In genomic region chr5:54212331-54212730, GRCh38 we compare ENCODE assay signal across 18 cellular contexts.
DNase-seq lines count a peak whose midpoint lies in the region; ATAC-seq and TF ChIP-seq lines count a peak whose summit lies in the region.
"Had no signal": no experiment of that assay in that cellular context is flagged by ENCODE, and none has a peak within 500 bp of the region (broad histone marks: within the 10 kb centered on the region; RNA-seq: fewer than 3 reads in every experiment).

No MANE protein-coding gene starts in this region.

- H3K36me3 ChIP-seq in HEK293 (ENCODE audit: control insufficient read depth in 2 of 2, insufficient read depth in 1 of 2, low read length in 2 of 2) (no peaks in the 10 kb centered on the region), Caco-2 (ENCODE audit: control insufficient read depth, insufficient read depth, low read length) (no peaks in the 10 kb centered on the region), transverse colon (no peaks in the 10 kb centered on the region)
- H3K36me3 ChIP-seq: BE2C had no signal

- peak; percentile 20 for DNase-seq in COLO829 (ENCODE audit: low spot score)
- peak; percentile 58 for DNase-seq in SK-MEL-5 (ENCODE audit: low read depth, low spot score)
- DNase-seq in islet precursor cell, result peak; percentile 88
- DNase-seq in Caco-2, result no peak
- no peak for DNase-seq in transverse colon
- DNase-seq in NCI-H2227 treated with DMSO at 0.1 percent for 48 hours (lab: John Stamatoyannopoulos, UW), result no peak
- DNase-seq in sciatic nerve (ENCODE audit: low spot score), result no peak
- DNase-seq: 8988T; BE2C; CD4-positive, alpha-beta T cell; DMS79; HCEC 1CT; MV-4-11; NCI-H2029; NCI-H2171; RPMI8226; T-helper 2 cell had no signal

- no peak overlapping the region for H3K4me3 Mint-ChIP-seq in Caco-2 (ENCODE audit: unreplicated experiment)
- H3K4me3 Mint-ChIP-seq: CD4-positive, alpha-beta T cell had no signal

- no peak overlapping the region for H3K4me3 ChIP-seq in HEK293 (ENCODE audit: low read depth, low read length)
- no peak overlapping the region for H3K4me3 ChIP-seq in Caco-2 (ENCODE audit: low read depth, low read length)
- H3K4me3 ChIP-seq in transverse colon, result no peak overlapping the region

- peaks cover 8% of the 10 kb centered on the region for H3K36me3 Mint-ChIP-seq in Caco-2 (ENCODE audit: insufficient read depth, unreplicated experiment)

- H3K27ac ChIP-seq in HEK293 (ENCODE audit: extremely low read depth, low read depth, low read length) (no peak overlapping the region), transverse colon (no peak overlapping the region)

- no TSS peak for BruUV-seq in Caco-2 (replicated peaks; lab: Mats Ljungman, UMichigan)

- no peaks in the 10 kb centered on the region for H3K27me3 ChIP-seq in Caco-2 (replicated peaks; ENCODE audit: control insufficient read depth, insufficient read depth, low read length)
- H3K27me3 ChIP-seq in transverse colon, result no peaks in the 10 kb centered on the region

- in situ Hi-C loops in SK-MEL-5 (cut with HindIII; ENCODE audit: low pct_unique_long_range_greater_than_20kb, low sequenced_read_pairs) (no loop called here), transverse colon (cut with MboI; ENCODE audit: low pct_ligation_motif_present in 1 of 4, low pct_unique_long_range_greater_than_20kb in 1 of 4, low sequenced_read_pairs in 3 of 4) (loop anchor here in 1 of 4 donors (25.0 kb wide), 1 partner anchor 750 kb away; no protein-coding TSS in a partner anchor)

- intact Hi-C loops in Caco-2 (cut with micrococcal nuclease; ENCODE audit: unreplicated experiment), result loop anchor here (10.0 kb wide), 1 partner anchor 118 kb away; no protein-coding TSS in a partner anchor
- intact Hi-C loops in transverse colon (cut with DNase I; ENCODE audit: low total_unique reads), result no loop called here
- intact Hi-C loops in sciatic nerve (cut with DNase I), result loop anchor here (10.0 kb wide), 1 partner anchor 788 kb away; no protein-coding TSS in a partner anchor

- WGBS in transverse colon (ENCODE audit: low coverage in 1 of 2), 2 donors, result 80 to 100% methylated on average over 1 of the region's 1 CpG

- no peak for TF ChIP-seq EP300 in transverse colon (IDR thresholded peaks at IDR 0.05; ENCODE audit: low read depth)

- CTCF ChIA-PET in HEK293 (lab: Yijun Ruan, JAX), result interaction anchor here (0.6 to 1.7 kb wide), 3 partner anchors 16 to 950 kb away, joined by 3 to 9 read pairs (median 5); no protein-coding TSS in a partner anchor
- CTCF ChIA-PET in Caco-2 (lab: Charles Lee), result no interaction called here

- POLR2A ChIA-PET in HEK293 (lab: Yijun Ruan, JAX), result no interaction called here
- POLR2A ChIA-PET in Caco-2 (lab: Charles Lee), result no interaction called here

- TF ChIP-seq POLR2A in transverse colon (IDR thresholded peaks at IDR 0.05), result no peak

- TF ChIP-seq CTCF in HEK293 (tag by site-specific recombination; IDR thresholded peaks at IDR 0.05) (no peak), Caco-2 (IDR thresholded peaks at IDR 0.05; ENCODE audit: insufficient read depth in 1 of 2, low read depth in 1 of 2, low read length in 1 of 2, severe bottlenecking in 1 of 2, unreplicated experiment in 1 of 2) (no peak), transverse colon (IDR thresholded peaks at IDR 0.05) (no peak)

- H3K4me1 ChIP-seq in HEK293 (ENCODE audit: control insufficient read depth, insufficient read depth, low read length) (peaks cover 8% of the 10 kb centered on the region), Caco-2 (peaks cover 1% of the 10 kb centered on the region; the same call in 1 of the 2 replicates), transverse colon (no peaks in the 10 kb centered on the region)
- H3K4me1 ChIP-seq: BE2C had no signal

- H3K9me3 Mint-ChIP-seq in Caco-2 (ENCODE audit: unreplicated experiment), result no peaks in the 10 kb centered on the region
- H3K9me3 Mint-ChIP-seq: CD4-positive, alpha-beta T cell had no signal

- ATAC-seq in sciatic nerve, result no peak

- peaks cover 24% of the 10 kb centered on the region for H3K4me1 Mint-ChIP-seq in Caco-2 (ENCODE audit: low read depth, unreplicated experiment)

- no peaks in the 10 kb centered on the region for H3K9me3 ChIP-seq in HEK293 (ENCODE audit: control insufficient read depth, insufficient read depth, low read depth, low read length)
- no peaks in the 10 kb centered on the region for H3K9me3 ChIP-seq in Caco-2
- H3K9me3 ChIP-seq in transverse colon, result no peaks in the 10 kb centered on the region
- H3K9me3 ChIP-seq: BE2C had no signal

- H3K27me3 Mint-ChIP-seq in Caco-2 (ENCODE audit: insufficient read depth, unreplicated experiment), result no peaks in the 10 kb centered on the region
- H3K27me3 Mint-ChIP-seq: CD4-positive, alpha-beta T cell had no signal

- no peak overlapping the region for H3K27ac Mint-ChIP-seq in Caco-2 (ENCODE audit: unreplicated experiment)
- H3K27ac Mint-ChIP-seq: CD4-positive, alpha-beta T cell had no signal

TF ChIP-seq in HEK293, 187 proteins besides CTCF, POLR2A, EP300 and RAD21:
- TF ChIP-seq PRDM1 (tag by site-specific recombination; IDR thresholded peaks at IDR 0.05), result peak; percentile 74
- TF ChIP-seq ZNF280C (tag by site-specific recombination; IDR thresholded peaks at IDR 0.05), result no peak
- TF ChIP-seq ZNF580 (tag by site-specific recombination; IDR thresholded peaks at IDR 0.05), result no peak
- no peak for TF ChIP-seq ZNF626 (tag by site-specific recombination; IDR thresholded peaks at IDR 0.05)
- TF ChIP-seq PRDM6 (tag by site-specific recombination; IDR thresholded peaks at IDR 0.05), result peak; percentile 51
- no peak for TF ChIP-seq ZNF677 (tag by site-specific recombination; IDR thresholded peaks at IDR 0.05)

Comparison
In these comparisons a context has a peak if more than half of its experiments do, and no peak if none do; other contexts are left out.
1. DNase-seq: peak in COLO829 (single experiment), SK-MEL-5 (single experiment) and islet precursor cell (single experiment); none in Caco-2 (0 of 2), transverse colon (single experiment), NCI-H2227 treated with DMSO at 0.1 percent for 48 hours (single experiment) and sciatic nerve (single experiment).